20 cellular contexts compared by ENCODE assay signal in the genomic region with DNA sequence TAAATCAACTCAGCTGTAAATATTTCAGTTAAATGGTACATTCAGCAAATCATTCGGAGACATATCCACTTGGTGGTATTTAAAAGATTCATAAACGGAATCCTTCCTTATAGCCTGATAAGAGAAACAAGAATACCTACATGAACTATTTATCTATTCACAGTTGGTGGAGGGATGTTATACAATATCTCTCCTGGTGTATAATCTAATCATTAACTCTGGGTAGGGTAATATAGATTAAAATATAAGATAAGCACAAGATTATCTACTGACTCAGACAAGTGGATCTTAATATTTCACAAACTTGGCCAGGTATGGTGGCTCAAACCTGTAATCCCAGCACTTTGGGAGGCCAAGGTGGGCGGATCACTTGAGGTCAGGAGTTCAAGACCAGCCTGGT.
DNase-seq lines count a peak whose midpoint lies in the region; ATAC-seq and TF ChIP-seq lines count a peak whose summit lies in the region.
"Had no signal": no experiment of that assay in that cellular context is flagged by ENCODE, and none has a peak within 500 bp of the region (broad histone marks: within the 10 kb centered on the region; RNA-seq: fewer than 3 reads in every experiment).

No MANE protein-coding gene starts in this region.

- no peaks in the 10 kb centered on the region for H3K27me3 ChIP-seq in CD4-positive, alpha-beta T cell (ENCODE audit: control insufficient read depth, insufficient read depth, low read length)
- H3K27me3 ChIP-seq: left lung had no signal

- no peak for ATAC-seq in CD4-positive, alpha-beta T cell (ENCODE audit: poor library complexity)
- ATAC-seq in T-helper 17 cell: no peak
- no peak for ATAC-seq in memory B cell (ENCODE audit: low read depth)
- ATAC-seq in HG02870 (IDR thresholded peaks at IDR 0.05; ENCODE audit: unreplicated experiment): no peak
- ATAC-seq in HG03135 (IDR thresholded peaks at IDR 0.05; ENCODE audit: unreplicated experiment): no peak
- ATAC-seq in HG02642 (IDR thresholded peaks at IDR 0.05; ENCODE audit: poor library complexity, unreplicated experiment): no peak
- ATAC-seq: left lung had no signal

- H3K27me3 Mint-ChIP-seq in activated CD4-positive, alpha-beta T cell treated with anti-CD3 and anti-CD28 coated beads, Interleukin-2, amount 10 ng/mL, durations not matched to agents 7 days and 5 days: no peaks in the 10 kb centered on the region
- no peaks in the 10 kb centered on the region for H3K27me3 Mint-ChIP-seq in CD4-positive, alpha-beta T cell
- H3K27me3 Mint-ChIP-seq in T-helper 17 cell: no peaks in the 10 kb centered on the region
- H3K27me3 Mint-ChIP-seq in memory B cell: no peaks in the 10 kb centered on the region
- H3K27me3 Mint-ChIP-seq: central memory CD8-positive, alpha-beta T cell had no signal

- intact Hi-C loops in CD4-positive, alpha-beta T cell (cut with DNase I, micrococcal nuclease): loop anchor here in 1 of 2 experiments (5.0 kb wide), 1 partner anchor 68 kb away; no protein-coding TSS in a partner anchor

- no peak overlapping the region for H3K27ac ChIP-seq in CD4-positive, alpha-beta T cell (ENCODE audit: low read depth, low read length)
- H3K27ac ChIP-seq: dorsolateral prefrontal cortex, left lung had no signal

- H3K9me3 ChIP-seq in CD4-positive, alpha-beta T cell (ENCODE audit: control insufficient read depth, low read length): no peaks in the 10 kb centered on the region
- H3K9me3 ChIP-seq in T-helper 17 cell (ENCODE audit: control insufficient read depth, low read length, poor library complexity, severe bottlenecking): no peaks in the 10 kb centered on the region
- H3K9me3 ChIP-seq: left lung had no signal

- H3K4me3 Mint-ChIP-seq in activated CD4-positive, alpha-beta T cell treated with anti-CD3 and anti-CD28 coated beads, Interleukin-2, amount 10 ng/mL, durations not matched to agents 7 days and 5 days: no peak overlapping the region
- H3K4me3 Mint-ChIP-seq in CD4-positive, alpha-beta T cell: no peak overlapping the region
- H3K4me3 Mint-ChIP-seq in T-helper 17 cell (no peak overlapping the region), memory B cell (no peak overlapping the region)

- peak overlapping the region; percentile 68 for H3K27ac Mint-ChIP-seq in activated CD4-positive, alpha-beta T cell treated with anti-CD3 and anti-CD28 coated beads, Interleukin-2, amount 10 ng/mL, durations not matched to agents 7 days and 5 days
- peak overlapping the region; percentile 57 for H3K27ac Mint-ChIP-seq in CD4-positive, alpha-beta T cell
- peak overlapping the region; percentile 99 for H3K27ac Mint-ChIP-seq in T-helper 17 cell
- peak overlapping the region; percentile 84 for H3K27ac Mint-ChIP-seq in memory B cell

- no peaks in the 10 kb centered on the region for H3K9me3 Mint-ChIP-seq in activated CD4-positive, alpha-beta T cell treated with anti-CD3 and anti-CD28 coated beads, Interleukin-2, amount 10 ng/mL, durations not matched to agents 7 days and 5 days
- H3K9me3 Mint-ChIP-seq in CD4-positive, alpha-beta T cell: no peaks in the 10 kb centered on the region
- no peaks in the 10 kb centered on the region for H3K9me3 Mint-ChIP-seq in memory B cell
- H3K9me3 Mint-ChIP-seq: central memory CD8-positive, alpha-beta T cell had no signal

- peaks cover 45% of the 10 kb centered on the region for H3K36me3 Mint-ChIP-seq in activated CD4-positive, alpha-beta T cell treated with anti-CD3 and anti-CD28 coated beads, Interleukin-2, amount 10 ng/mL, durations not matched to agents 7 days and 5 days (ENCODE audit: low read depth)
- H3K36me3 Mint-ChIP-seq in CD4-positive, alpha-beta T cell (ENCODE audit: low read depth): peaks cover 71% of the 10 kb centered on the region
- H3K36me3 Mint-ChIP-seq in T-helper 17 cell (ENCODE audit: low read depth) (peaks cover 11% of the 10 kb centered on the region), memory B cell (peaks cover 22% of the 10 kb centered on the region)

- no peak for TF ChIP-seq CTCF in CD4-positive, alpha-beta T cell (IDR thresholded peaks at IDR 0.05)

- peaks cover 74% of the 10 kb centered on the region for H3K4me1 Mint-ChIP-seq in activated CD4-positive, alpha-beta T cell treated with anti-CD3 and anti-CD28 coated beads, Interleukin-2, amount 10 ng/mL, durations not matched to agents 7 days and 5 days
- H3K4me1 Mint-ChIP-seq in CD4-positive, alpha-beta T cell (ENCODE audit: low read depth): peaks cover 75% of the 10 kb centered on the region
- H3K4me1 Mint-ChIP-seq in T-helper 17 cell (peaks cover 50% of the 10 kb centered on the region), memory B cell (peaks cover 30% of the 10 kb centered on the region)

- POLR2A ChIA-PET in activated CD4-positive, alpha-beta T cell treated with anti-CD3 and anti-CD28 coated beads, Interleukin-2, amount 10 ng/mL, durations not matched to agents 7 days and 5 days (lab: Charles Lee): no interaction called here
- POLR2A ChIA-PET in CD4-positive, alpha-beta T cell (lab: Charles Lee): interaction anchor here (0.9 to 1.3 kb wide), 2 partner anchors 10 to 15 kb away, joined by 4 read pairs; no protein-coding TSS in a partner anchor

- DNase-seq in activated CD4-positive, alpha-beta T cell treated with anti-CD3 and anti-CD28 coated beads, Interleukin-2, amount 10 ng/mL, durations not matched to agents 7 days and 5 days: no peak
- no peak for DNase-seq in activated CD4-positive, alpha-beta T cell treated with anti-CD3 and anti-CD28 coated beads, Interleukin-2, amount 50 U/mL, for 48 hours
- no peak for DNase-seq in CD4-positive, alpha-beta T cell
- DNase-seq in T-helper 17 cell (no peak), memory B cell (ENCODE audit: low spot score in 2 of 2) (no peak)
- DNase-seq: 8988T; activated CD4-positive, CD25-positive, alpha-beta regulatory T cell treated with anti-CD3 and anti-CD28 coated beads, Interleukin-2, amount 50 U/mL, for 72 hours; dorsolateral prefrontal cortex; GDM1; hypothalamus; left lung; NCI-H1105 treated with DMSO at 0.1 percent for 48 hours; NCI-H1930; NCI-H526; occipital lobe; stimulated activated naive CD8-positive, alpha-beta T cell treated with anti-CD3 and anti-CD28 coated beads, Interleukin-15, Interleukin-2, amounts not matched to agents 100 U/mL and 50 U/mL, for 24 hours had no signal

- CTCF ChIA-PET in activated CD4-positive, alpha-beta T cell treated with anti-CD3 and anti-CD28 coated beads, Interleukin-2, amount 10 ng/mL, durations not matched to agents 7 days and 5 days (lab: Charles Lee): interaction anchor here (1.0 kb wide), 1 partner anchor 37 kb away, joined by 3 read pairs; no protein-coding TSS in a partner anchor
- CTCF ChIA-PET in CD4-positive, alpha-beta T cell (lab: Charles Lee): interaction anchor here (0.7 kb wide), 2 partner anchors 184 to 1948 kb away, joined by 3 to 5 read pairs; no protein-coding TSS in a partner anchor
